Comparison of ENCODE assay signal across 8 cellular contexts in genomic region chr7:77415822-77416620, GRCh38. TPM values are rescaled to one million over a fixed set of nuclear protein-coding genes. Genes with fewer than 3 reads are reported as not detected.
A peak's percentile ranks its signal among the peaks of the same experiment; 100 is the strongest.
DNase-seq lines count a peak whose midpoint lies in the region; ATAC-seq, FAIRE-seq and TF ChIP-seq lines count a peak whose summit lies in the region.

GSAP (minus strand) TSS chr7:77416349; CDS start chr7:77416321, 28 bp downstream.

- H2AFZ ChIP-seq in OCI-LY7 (ENCODE audit: low read length) = no peak within 1 kb of the TSS

- H3K4me1 ChIP-seq in A549 = peaks cover 53% of the 10 kb centered on the region
- no peaks in the 10 kb centered on the region for H3K4me1 ChIP-seq in OCI-LY7 (ENCODE audit: insufficient read depth, low read length, poor library complexity, severe bottlenecking)
- peaks cover 0 to 25% (median 0%) of the 10 kb centered on the region in 3 donors for H3K4me1 ChIP-seq in gastroesophageal sphincter
- no peaks in the 10 kb centered on the region for H3K4me1 ChIP-seq in uterus

- no peaks in the 10 kb centered on the region for H3K36me3 ChIP-seq in OCI-LY7 (ENCODE audit: insufficient read depth, low read length)
- no peaks in the 10 kb centered on the region for H3K36me3 ChIP-seq in gastroesophageal sphincter
- H3K36me3 ChIP-seq in uterus = no peaks in the 10 kb centered on the region

- H3K4me3 ChIP-seq in A549 (peak within 1 kb of the TSS; percentile 65), OCI-LY7 (ENCODE audit: low read depth, low read length, poor library complexity, severe bottlenecking) (peak within 1 kb of the TSS; percentile 25), gastroesophageal sphincter (peak within 1 kb of the TSS; percentile 87 to 94), uterus (peak within 1 kb of the TSS; percentile 52 to 74)

- no peaks in the 10 kb centered on the region for H3K79me2 ChIP-seq in OCI-LY7 (ENCODE audit: insufficient read depth, low read depth, low read length)

- WGBS in A549 (ENCODE audit: missing lambda C conversion rate) = 10% methylated on average over 8 of the region's 93 CpGs
- WGBS in gastroesophageal sphincter (ENCODE audit: low coverage in 1 of 2), 2 donors = no CpG with 5 or more reads among the region's 93 CpGs

- 0 out of 5 replicates have a peak, but pooled peaks of 1 of the 2 experiments have one; percentile 19 for TF ChIP-seq EP300 in A549 (IDR thresholded peaks at IDR 0.05)
- TF ChIP-seq EP300 in gastroesophageal sphincter (IDR thresholded peaks at IDR 0.05) = no peak

- no peak for FAIRE-seq in A549 (lab: Jason Lieb, UNC)

- TF ChIP-seq POLR2A in A549 (IDR thresholded peaks at IDR 0.05; ENCODE audit: low read length) = peak; percentile 34
- TF ChIP-seq POLR2A in gastroesophageal sphincter (IDR thresholded peaks at IDR 0.05) = peak in 1 of 2 donors; percentile 39
- TF ChIP-seq POLR2A in uterus (IDR thresholded peaks at IDR 0.05) = peak in 1 of 2 donors; percentile 28

- peak; percentile 31 to 65 for DNase-seq in A549 (ENCODE audit: low read depth in 1 of 2, low spot score in 1 of 2)
- DNase-seq in OCI-LY7 (ENCODE audit: low spot score) = no peak
- peak; percentile 44 for DNase-seq in activated gamma-delta T cell treated with Interleukin-2 at 50 U/mL for 16 hours
- peak in 39 of 56 donors; percentile 8 to 76 (median 43) for DNase-seq in nucleus accumbens (lab: John Stamatoyannopoulos, UW)
- peak; percentile 45 to 46 for DNase-seq in uterus

- peak within 1 kb of the TSS; percentile 96 for H3K27ac ChIP-seq in A549
- no peak within 1 kb of the TSS for H3K27ac ChIP-seq in OCI-LY7 (ENCODE audit: low read depth, low read length, poor library complexity, severe bottlenecking)
- H3K27ac ChIP-seq in gastroesophageal sphincter = peak within 1 kb of the TSS; percentile 77 to 93 (median 92)
- peak within 1 kb of the TSS; percentile 65 to 73 for H3K27ac ChIP-seq in uterus

- H3K4me2 ChIP-seq in A549 = peak within 1 kb of the TSS; percentile 92
- peak within 1 kb of the TSS; percentile 59 for H3K4me2 ChIP-seq in OCI-LY7 (ENCODE audit: low read length)

- no peaks in the 10 kb centered on the region for H3K9me3 ChIP-seq in A549
- no peaks in the 10 kb centered on the region for H3K9me3 ChIP-seq in OCI-LY7 (ENCODE audit: low read length)
- H3K9me3 ChIP-seq in gastroesophageal sphincter = no peaks in the 10 kb centered on the region
- no peaks in the 10 kb centered on the region for H3K9me3 ChIP-seq in uterus

- POLR2A ChIA-PET in A549 (lab: Yijun Ruan, JAX) (interaction anchor here (0.5 to 3.4 kb wide), 15 partner anchors 9 to 382 kb away, joined by 3 to 21 read pairs (median 5); partner anchors contain the start of genes PHTF2, PTPN12 and TMEM60), OCI-LY7 (lab: Charles Lee) (interaction anchor here (0.6 to 0.7 kb wide), 2 partner anchors 17 to 172 kb away, joined by 3 to 5 read pairs; no protein-coding TSS in a partner anchor)

- peak; percentile 81 to 82 for ATAC-seq in A549
- peak; percentile 49 for ATAC-seq in GM18517 (IDR thresholded peaks at IDR 0.05; ENCODE audit: unreplicated experiment)
- peak; percentile 50 for ATAC-seq in HG03064 (IDR thresholded peaks at IDR 0.05; ENCODE audit: low read depth, unreplicated experiment)
- peak; percentile 83 for ATAC-seq in gastroesophageal sphincter

- intact Hi-C loops in OCI-LY7 (cut with micrococcal nuclease; ENCODE audit: unreplicated experiment) = loop anchor here (1.0 to 5.0 kb wide), 2 partner anchors 12 to 39 kb away; no protein-coding TSS in a partner anchor
- intact Hi-C loops in uterus (cut with DNase I; ENCODE audit: low total_unique reads) = no loop called here

- CTCF ChIA-PET in A549 (lab: Yijun Ruan, JAX) = interaction anchor here (1.2 to 1.3 kb wide), 3 partner anchors 23 to 141 kb away, joined by 3 to 6 read pairs (median 3); no protein-coding TSS in a partner anchor
- CTCF ChIA-PET in OCI-LY7 (lab: Charles Lee; ENCODE audit: unreplicated experiment) = interaction anchor here (0.6 kb wide), 1 partner anchor 964 kb away, joined by 5 read pairs; no protein-coding TSS in a partner anchor

- TF ChIP-seq RAD21 in A549 (conservative IDR thresholded peaks at IDR 0.05 in 1 of 2, IDR thresholded peaks at IDR 0.05 in 1 of 2) = no peak; a peak in 1 of 5 replicates

- H3K27me3 ChIP-seq in gastroesophageal sphincter (no peaks in the 10 kb centered on the region), uterus (no peaks in the 10 kb centered on the region)

- H4K20me1 ChIP-seq in OCI-LY7 (ENCODE audit: insufficient read depth, low read length) = no peaks in the 10 kb centered on the region

- TF ChIP-seq CTCF in A549 (IDR thresholded peaks at IDR 0.05) (no peak), OCI-LY7 (conservative IDR thresholded peaks at IDR 0.05; ENCODE audit: low read length) (no peak), gastroesophageal sphincter (IDR thresholded peaks at IDR 0.05) (peak in 1 of 4 experiments; percentile 50), uterus (IDR thresholded peaks at IDR 0.05) (no peak)

- BruUV-seq in OCI-LY7 (replicated peaks; lab: Mats Ljungman, UMichigan) = no TSS peak

- H3K9me2 ChIP-seq in OCI-LY7 (ENCODE audit: insufficient read depth, low read length) = no peaks in the 10 kb centered on the region

TF ChIP-seq in A549, 52 proteins besides CTCF, POLR2A, EP300 and RAD21 (continues in another document):
- TF ChIP-seq CHD2 (IDR thresholded peaks at IDR 0.05; ENCODE audit: low read length, partially characterized antibody) (peak; percentile 10), HMGXB4 (CRISPR knock-in tag; IDR thresholded peaks at IDR 0.05; ENCODE audit: borderline replicate concordance) (no peak), ZSCAN20 (CRISPR knock-in tag; IDR thresholded peaks at IDR 0.05) (no peak), HDAC2 (IDR thresholded peaks at IDR 0.05) (no peak), MAZ (IDR thresholded peaks at IDR 0.05; ENCODE audit: borderline replicate concordance, low read depth, low read length) (no peak), GATA3 (IDR thresholded peaks at IDR 0.05; ENCODE audit: borderline replicate concordance) (no peak), KDM1A (IDR thresholded peaks at IDR 0.05; ENCODE audit: low read depth) (no peak), TFCP2L1 (CRISPR knock-in tag; IDR thresholded peaks at IDR 0.05) (no peak), EHF (CRISPR knock-in tag; IDR thresholded peaks at IDR 0.05) (no peak), TP53 (CRISPR knock-in tag; IDR thresholded peaks at IDR 0.05) (no peak), KDM5A (IDR thresholded peaks at IDR 0.05) (no peak), E2F6 (IDR thresholded peaks at IDR 0.05; ENCODE audit: borderline replicate concordance, low read depth) (peak; percentile 42; the same call in 1 of the 2 replicates), ATOH8 (CRISPR knock-in tag; IDR thresholded peaks at IDR 0.05; ENCODE audit: low read depth) (no peak), ZFP36 (IDR thresholded peaks at IDR 0.05; ENCODE audit: borderline replicate concordance, partially characterized antibody) (no peak), NFE2L2 (conservative IDR thresholded peaks at IDR 0.05; ENCODE audit: low read length) (no peak), HEYL (CRISPR knock-in tag; IDR thresholded peaks at IDR 0.05) (no peak)
- TF ChIP-seq, protein P1, sequence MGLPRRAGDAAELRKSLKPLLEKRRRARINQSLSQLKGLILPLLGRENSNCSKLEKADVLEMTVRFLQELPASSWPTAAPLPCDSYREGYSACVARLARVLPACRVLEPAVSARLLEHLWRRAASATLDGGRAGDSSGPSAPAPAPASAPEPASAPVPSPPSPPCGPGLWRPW (IDR thresholded peaks at IDR 0.05) = no peak

RNA-seq across cellular contexts. Expression of gene GSAP, which starts in this region (rescaled TPM):
- polyA plus RNA-seq in A549 (2011; rRNA removed) (18.6 and 22.6 TPM in 2 replicates), A549 (2017; fragmentation: RNase III; extraction: RNeasy Plus Mini Kit Qiagen cat#74134 plus additional on column Dnase treatment) (4.1 to 4.9 TPM (median 4.7 TPM) in 3 replicates)
- polyA plus RNA-seq in A549 (2012; cell fraction: cytosol; rRNA removed) = 1.7 and 2.0 TPM in 2 replicates
- 3.5 and 6.0 TPM in 2 replicates for polyA plus RNA-seq in A549 (2012; cell fraction: nucleus; rRNA removed)
- 12.5 and 14.1 TPM in 2 replicates for polyA minus RNA-seq in A549 (2011; rRNA and poly(A)+ RNA removed)
- not detected in 2 replicates for total RNA-seq in OCI-LY7 (2014; rRNA removed; shearing (Covaris generic))
- total RNA-seq in OCI-LY7 (2022) (0.55 TPM in 1 of 2 replicates, not detected in the other), gastroesophageal sphincter (10 to 100 TPM; 12.8 to 23.7 (median 15.5) TPM), uterus (10 to 100 TPM in 2 of 4 donors, 1 to 10 TPM in 2; 3.6 to 24.1 (median 13.1) TPM)

Comparison
In these comparisons a context has a peak if more than half of its experiments do, and no peak if none do; other contexts are left out.
1. H3K4me3 ChIP-seq: peak in every context shown above with its lines; median percentile 90 in gastroesophageal sphincter; 65 in A549; 63 in uterus; 25 in OCI-LY7.